Comparison of ENCODE assay signal across 8 cellular contexts in the genomic region with DNA sequence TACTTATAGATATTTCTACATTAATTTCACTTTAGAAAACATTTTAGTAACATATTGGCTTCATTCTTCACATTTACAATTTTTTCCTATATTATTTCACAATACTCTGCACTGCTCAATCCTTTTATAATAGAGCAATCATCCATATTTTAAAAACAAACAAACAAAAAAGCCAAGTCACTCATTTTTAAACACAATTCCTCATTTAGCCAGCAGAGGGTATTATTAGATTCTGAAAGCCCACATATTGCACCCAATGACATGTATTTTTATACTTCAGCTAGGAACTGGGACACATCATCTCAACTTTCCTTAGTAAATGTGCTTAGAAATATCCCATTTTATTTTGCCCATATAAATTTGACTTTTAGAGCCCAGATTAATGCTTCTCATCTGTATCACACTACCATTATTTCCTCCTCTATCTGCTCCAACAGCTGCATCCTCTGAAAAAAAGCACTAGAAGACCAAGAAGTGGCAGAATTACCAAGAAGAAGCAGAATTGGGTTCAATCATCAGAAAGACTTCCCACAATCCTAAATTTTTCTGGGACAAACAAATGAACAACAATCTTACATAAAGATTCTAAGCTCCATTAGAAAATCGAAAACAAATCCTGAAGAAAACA. TPM values are rescaled to one million over a fixed set of nuclear protein-coding genes. Genes with fewer than 3 reads are reported as not detected.
DNase-seq lines count a peak whose midpoint lies in the region; ATAC-seq and TF ChIP-seq lines count a peak whose summit lies in the region.

No MANE protein-coding gene starts in this region.

- no peak overlapping the region for H3K27ac Mint-ChIP-seq in mesothelial cell of epicardium

- no peaks in the 10 kb centered on the region for H3K9me3 Mint-ChIP-seq in mesothelial cell of epicardium

- TF ChIP-seq CTCF in coronary artery (IDR thresholded peaks at IDR 0.05) (no peak), mesothelial cell of epicardium (IDR thresholded peaks at IDR 0.05; ENCODE audit: unreplicated experiment) (peak; percentile 56)

- H3K4me3 Mint-ChIP-seq in mesothelial cell of epicardium, result no peak overlapping the region

- H3K27me3 Mint-ChIP-seq in mesothelial cell of epicardium (ENCODE audit: low read depth), result no peaks in the 10 kb centered on the region

- no peak overlapping the region for H3K4me3 ChIP-seq in coronary artery

- no peak for ATAC-seq in GM18861 (IDR thresholded peaks at IDR 0.05; ENCODE audit: unreplicated experiment)

- peaks cover 7% of the 10 kb centered on the region for H3K4me1 Mint-ChIP-seq in mesothelial cell of epicardium

- DNase-seq in NCI-H510A treated with DMSO at 0.1 percent for 48 hours (lab: John Stamatoyannopoulos, UW), result peak; percentile 13
- no peak for DNase-seq in NCI-H510A (lab: John Stamatoyannopoulos, UW)
- DNase-seq in NCI-H1105 treated with DMSO at 0.1 percent for 48 hours (lab: John Stamatoyannopoulos, UW), result peak; percentile 18
- DNase-seq in coronary artery (ENCODE audit: low spot score), result no peak
- DNase-seq in mesothelial cell of epicardium (ENCODE audit: low spot score in 2 of 2, unreplicated experiment in 2 of 2), result no peak
- no peak for DNase-seq in activated CD4-positive, alpha-beta T cell treated with anti-CD3 and anti-CD28 coated beads for 48 hours
- no peak for DNase-seq in activated CD4-positive, alpha-beta T cell treated with anti-CD3 and anti-CD28 coated beads for 1 hour

- no peaks in the 10 kb centered on the region for H3K36me3 Mint-ChIP-seq in mesothelial cell of epicardium

- H3K27ac ChIP-seq in coronary artery, result peak overlapping the region; percentile 6 to 49

RNA-seq across cellular contexts. Expression of a gene that starts 29.5 kb away (rescaled TPM):
- total RNA-seq in mesothelial cell of epicardium, result 14.2 to 17.6 TPM (median 14.2 TPM) in 3 replicates

Comparison
In these comparisons a context has a peak if more than half of its experiments do, and no peak if none do; other contexts are left out.
1. DNase-seq: peak in NCI-H510A treated with DMSO at 0.1 percent for 48 hours (single experiment) and NCI-H1105 treated with DMSO at 0.1 percent for 48 hours (single experiment); none in NCI-H510A (single experiment), coronary artery (single experiment), mesothelial cell of epicardium (0 of 2), activated CD4-positive, alpha-beta T cell treated with anti-CD3 and anti-CD28 coated beads for 48 hours (single experiment) and activated CD4-positive, alpha-beta T cell treated with anti-CD3 and anti-CD28 coated beads for 1 hour (single experiment).